Comparison of ENCODE assay signal across 8 cellular contexts in the genomic region with DNA sequence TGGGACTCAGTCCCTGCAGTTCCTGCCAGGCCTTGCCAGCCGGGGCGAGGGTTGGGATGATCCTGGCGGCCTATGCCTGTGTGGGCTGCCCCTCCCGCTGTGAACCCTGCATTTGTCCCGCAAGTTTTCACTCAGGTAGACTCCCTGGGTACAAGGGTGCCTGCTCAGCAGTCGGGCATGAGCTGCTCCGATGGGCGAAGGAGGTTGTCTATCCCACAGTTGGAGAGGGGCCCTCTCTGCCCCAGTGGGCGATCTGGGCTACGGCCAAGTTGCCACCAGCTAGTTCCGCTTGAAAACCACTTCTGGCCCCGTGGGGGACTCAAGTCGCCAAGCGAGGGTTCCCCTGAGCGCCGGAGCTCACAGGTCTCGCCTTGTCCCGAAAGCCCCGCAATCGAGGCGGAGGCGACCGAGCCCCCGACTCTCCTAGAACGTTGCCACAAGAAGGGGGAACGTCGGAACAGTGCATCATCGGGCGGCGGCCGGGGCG. TPM values are rescaled to one million over a fixed set of nuclear protein-coding genes. Genes with fewer than 3 reads are reported as not detected.
A peak's percentile ranks its signal among the peaks of the same experiment; 100 is the strongest.
DNase-seq lines count a peak whose midpoint lies in the region; ATAC-seq and TF ChIP-seq lines count a peak whose summit lies in the region.

No MANE protein-coding gene starts in this region.

- TF ChIP-seq CTCF in GM12875 (IDR thresholded peaks at IDR 0.05; ENCODE audit: borderline replicate concordance, insufficient read depth, low read depth, low read length) = no peak
- TF ChIP-seq CTCF in fibroblast of lung (conservative IDR thresholded peaks at IDR 0.05 in 1 of 2, IDR thresholded peaks at IDR 0.05 in 1 of 2; ENCODE audit: low read depth in 1 of 2, low read length in 2 of 2) = no peak
- TF ChIP-seq CTCF in omental fat pad (IDR thresholded peaks at IDR 0.05) = no peak
- TF ChIP-seq CTCF in GM10248 (IDR thresholded peaks at IDR 0.05; ENCODE audit: control extremely low read depth, extremely low read depth, low read depth, missing control alignments) = no peak

- POLR2A ChIA-PET in HEK293T (lab: Yijun Ruan, JAX) = interaction anchor here (0.7 to 12.4 kb wide), 21 partner anchors 14 to 242 kb away, joined by 3 to 214 read pairs (median 4); partner anchors contain the start of genes C12orf57, CDCA3, COPS7A and ENO2
- POLR2A ChIA-PET in GM10248 (lab: Yijun Ruan, JAX) = interaction anchor here (0.5 to 3.0 kb wide), 44 partner anchors 8 to 531 kb away, joined by 3 to 89 read pairs (median 4); partner anchors contain the start of genes C12orf57, CDCA3, COPS7A and ENO2

- peak overlapping the region; percentile 57 for H3K9ac ChIP-seq in fibroblast of lung (ENCODE audit: insufficient read depth, low read length)

- CTCF ChIA-PET in HEK293T (lab: Yijun Ruan, JAX) = interaction anchor here (0.6 kb wide), 2 partner anchors 193 to 328 kb away, joined by 3 to 5 read pairs; partner anchors contain the start of gene C1S
- CTCF ChIA-PET in GM10248 (lab: Yijun Ruan, JAX) = interaction anchor here (0.7 to 11.3 kb wide), 7 partner anchors 13 to 98 kb away, joined by 3 to 130 read pairs (median 9); partner anchors contain the start of genes CDCA3 and USP5

- H3K4me1 ChIP-seq in fibroblast of lung (ENCODE audit: control insufficient read depth, extremely low read depth, insufficient read depth, low read length) = peaks cover 27% of the 10 kb centered on the region

- peaks cover 37% of the 10 kb centered on the region for H3K79me2 ChIP-seq in fibroblast of lung (ENCODE audit: control insufficient read depth, insufficient read depth, low read length)

- peaks cover 27% of the 10 kb centered on the region for H3K36me3 ChIP-seq in fibroblast of lung (ENCODE audit: control insufficient read depth, insufficient read depth, low read length)

- peak overlapping the region; percentile 71 for H3K4me2 ChIP-seq in fibroblast of lung (ENCODE audit: extremely low read depth, insufficient read depth, low read length)

- H2AFZ ChIP-seq in fibroblast of lung (ENCODE audit: low read length) = peak overlapping the region; percentile 23

- ATAC-seq in SK-N-SH treated with all-trans-retinoic acid at 6 μM for 48 hours = peak; percentile 8
- ATAC-seq in omental fat pad (ENCODE audit: low FRiP score) = peak; percentile 1
- ATAC-seq in GM18870 (IDR thresholded peaks at IDR 0.05; ENCODE audit: unreplicated experiment) = no peak

- DNase-seq in HEK293T (ENCODE audit: extremely low spot score) (peak; percentile 30), fibroblast of lung (ENCODE audit: low read depth in 2 of 2) (no peak), omental fat pad (ENCODE audit: low spot score) (no peak), GM10248 (ENCODE audit: extremely low spot score) (no peak)
- DNase-seq in activated CD8-positive, alpha-beta memory T cell treated with anti-CD3 and anti-CD28 coated beads, Interleukin-2, amount 50 U/mL, for 48 hours = no peak

- H4K20me1 ChIP-seq in fibroblast of lung (ENCODE audit: control insufficient read depth, extremely low read depth, insufficient read depth, low read length) = peaks cover 4% of the 10 kb centered on the region

- no peaks in the 10 kb centered on the region for H3K27me3 ChIP-seq in fibroblast of lung (ENCODE audit: control insufficient read depth, insufficient read depth, low read length)

- peak overlapping the region; percentile 43 for H3K27ac ChIP-seq in fibroblast of lung (ENCODE audit: insufficient read depth, low read length)

- H3K4me3 ChIP-seq in GM12875 (ENCODE audit: low read depth, low read length) (peak overlapping the region; percentile 99), fibroblast of lung (replicated peaks in 1 of 4; ENCODE audit: control extremely low read depth in 1 of 4, insufficient read depth in 1 of 4, low read depth in 3 of 4, low read length in 4 of 4) (peak overlapping the region; percentile 27 to 89 (median 47))

- H3K9me3 ChIP-seq in fibroblast of lung (ENCODE audit: control insufficient read depth, insufficient read depth, low read depth, low read length) = no peaks in the 10 kb centered on the region

TF ChIP-seq in HEK293T, 16 proteins besides CTCF, POLR2A, EP300 and RAD21:
- TF ChIP-seq FOXK2 (IDR thresholded peaks at IDR 0.05) = no peak
- TF ChIP-seq SP1 (IDR thresholded peaks at IDR 0.05) = no peak
- no peak for TF ChIP-seq FOXM1 (IDR thresholded peaks at IDR 0.05; ENCODE audit: borderline replicate concordance)
- no peak for TF ChIP-seq CTBP1 (IDR thresholded peaks at IDR 0.05; ENCODE audit: borderline replicate concordance)
- no peak for TF ChIP-seq BHLHE40 (IDR thresholded peaks at IDR 0.05; ENCODE audit: borderline replicate concordance)
- TF ChIP-seq SUZ12 (IDR thresholded peaks at IDR 0.05) = no peak
- no peak for TF ChIP-seq NFRKB (IDR thresholded peaks at IDR 0.05)
- no peak for TF ChIP-seq TARDBP (IDR thresholded peaks at IDR 0.05)
- TF ChIP-seq ZNF384 (IDR thresholded peaks at IDR 0.05) = no peak
- no peak for TF ChIP-seq LEF1 (IDR thresholded peaks at IDR 0.05; ENCODE audit: borderline replicate concordance)
- TF ChIP-seq, protein P1, sequence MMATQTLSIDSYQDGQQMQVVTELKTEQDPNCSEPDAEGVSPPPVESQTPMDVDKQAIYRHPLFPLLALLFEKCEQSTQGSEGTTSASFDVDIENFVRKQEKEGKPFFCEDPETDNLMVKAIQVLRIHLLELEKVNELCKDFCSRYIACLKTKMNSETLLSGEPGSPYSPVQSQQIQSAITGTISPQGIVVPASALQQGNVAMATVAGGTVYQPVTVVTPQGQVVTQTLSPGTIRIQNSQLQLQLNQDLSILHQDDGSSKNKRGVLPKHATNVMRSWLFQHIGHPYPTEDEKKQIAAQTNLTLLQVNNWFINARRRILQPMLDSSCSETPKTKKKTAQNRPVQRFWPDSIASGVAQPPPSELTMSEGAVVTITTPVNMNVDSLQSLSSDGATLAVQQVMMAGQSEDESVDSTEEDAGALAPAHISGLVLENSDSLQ (IDR thresholded peaks at IDR 0.05) = no peak
- no peak for TF ChIP-seq ELF4 (IDR thresholded peaks at IDR 0.05)
- TF ChIP-seq ARNT (IDR thresholded peaks at IDR 0.05) = no peak
- no peak for TF ChIP-seq L3MBTL2 (conservative IDR thresholded peaks at IDR 0.05)
- no peak for TF ChIP-seq HDGF (IDR thresholded peaks at IDR 0.05; ENCODE audit: borderline replicate concordance)
- no peak for TF ChIP-seq FOXA1 (IDR thresholded peaks at IDR 0.05)

TF ChIP-seq in SK-N-SH treated with all-trans-retinoic acid at 6 μM for 48 hours, 23 proteins besides CTCF, POLR2A, EP300 and RAD21:
- TF ChIP-seq GLIS3 (CRISPR knock-in tag; IDR thresholded peaks at IDR 0.05) (no peak), CSDC2 (CRISPR knock-in tag; IDR thresholded peaks at IDR 0.05) (no peak), PPARA (CRISPR knock-in tag; IDR thresholded peaks at IDR 0.05; ENCODE audit: borderline replicate concordance) (no peak), ZFP30 (CRISPR knock-in tag; IDR thresholded peaks at IDR 0.05) (no peak), ESRRG (CRISPR knock-in tag; IDR thresholded peaks at IDR 0.05) (no peak), ZNF70 (CRISPR knock-in tag; IDR thresholded peaks at IDR 0.05) (no peak), ISL1 (CRISPR knock-in tag; IDR thresholded peaks at IDR 0.05) (no peak), ARNTL (CRISPR knock-in tag; IDR thresholded peaks at IDR 0.05; ENCODE audit: borderline replicate concordance, low read depth) (no peak), ZNF8 (CRISPR knock-in tag; IDR thresholded peaks at IDR 0.05) (no peak), TOX (CRISPR knock-in tag; IDR thresholded peaks at IDR 0.05; ENCODE audit: borderline replicate concordance) (no peak), RARB (CRISPR knock-in tag; IDR thresholded peaks at IDR 0.05) (no peak), ZC3H10 (CRISPR knock-in tag; IDR thresholded peaks at IDR 0.05) (no peak)
- TF ChIP-seq, protein P2, sequence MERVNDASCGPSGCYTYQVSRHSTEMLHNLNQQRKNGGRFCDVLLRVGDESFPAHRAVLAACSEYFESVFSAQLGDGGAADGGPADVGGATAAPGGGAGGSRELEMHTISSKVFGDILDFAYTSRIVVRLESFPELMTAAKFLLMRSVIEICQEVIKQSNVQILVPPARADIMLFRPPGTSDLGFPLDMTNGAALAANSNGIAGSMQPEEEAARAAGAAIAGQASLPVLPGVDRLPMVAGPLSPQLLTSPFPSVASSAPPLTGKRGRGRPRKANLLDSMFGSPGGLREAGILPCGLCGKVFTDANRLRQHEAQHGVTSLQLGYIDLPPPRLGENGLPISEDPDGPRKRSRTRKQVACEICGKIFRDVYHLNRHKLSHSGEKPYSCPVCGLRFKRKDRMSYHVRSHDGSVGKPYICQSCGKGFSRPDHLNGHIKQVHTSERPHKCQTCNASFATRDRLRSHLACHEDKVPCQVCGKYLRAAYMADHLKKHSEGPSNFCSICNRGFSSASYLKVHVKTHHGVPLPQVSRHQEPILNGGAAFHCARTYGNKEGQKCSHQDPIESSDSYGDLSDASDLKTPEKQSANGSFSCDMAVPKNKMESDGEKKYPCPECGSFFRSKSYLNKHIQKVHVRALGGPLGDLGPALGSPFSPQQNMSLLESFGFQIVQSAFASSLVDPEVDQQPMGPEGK (CRISPR knock-in tag; IDR thresholded peaks at IDR 0.05; ENCODE audit: borderline replicate concordance) = no peak

RNA-seq across cellular contexts. Expression of gene TPI1, which starts 0.4 kb away (rescaled TPM):
- 906 and 934 TPM in 2 replicates for total RNA-seq in fibroblast of lung
- 1,617 and 1,654 TPM in 2 replicates for polyA plus RNA-seq in fibroblast of lung
- polyA plus RNA-seq in fibroblast of lung (2012) = 1,159 and 1,236 TPM in 2 replicates
- 2,894 and 3,203 TPM in 2 replicates for polyA minus RNA-seq in fibroblast of lung (ENCODE audit: low replicate concordance)
- 100 to 1,000 TPM; 254 to 446 (median 375) TPM for total RNA-seq in omental fat pad

RNA-seq across cellular contexts. Expression of gene SPSB2, which starts 6.1 kb away (rescaled TPM):
- total RNA-seq in fibroblast of lung = 12.7 and 12.8 TPM in 2 replicates
- 1.8 and 2.5 TPM in 2 replicates for polyA plus RNA-seq in fibroblast of lung
- 4.1 and 5.5 TPM in 2 replicates for polyA plus RNA-seq in fibroblast of lung (2012)
- 1.9 and 2.1 TPM in 2 replicates for polyA minus RNA-seq in fibroblast of lung (ENCODE audit: low replicate concordance)
- total RNA-seq in omental fat pad = 1 to 10 TPM; 4.1 to 6.5 (median 5.7) TPM

RNA-seq across cellular contexts. Expression of gene USP5, which starts 15.0 kb away (rescaled TPM):
- total RNA-seq in fibroblast of lung = 53.4 and 69.9 TPM in 2 replicates
- polyA plus RNA-seq in fibroblast of lung = 42.2 and 66.3 TPM in 2 replicates
- polyA plus RNA-seq in fibroblast of lung (2012) = 58.3 and 91.9 TPM in 2 replicates
- polyA minus RNA-seq in fibroblast of lung (ENCODE audit: low replicate concordance) = 168 and 268 TPM in 2 replicates
- total RNA-seq in omental fat pad = 10 to 100 TPM; 33.4 to 39.4 (median 36.7) TPM

RNA-seq across cellular contexts. Expression of gene CDCA3, which starts 15.9 kb away (rescaled TPM):
- 1.5 and 9.1 TPM in 2 replicates for total RNA-seq in fibroblast of lung
- 9.4 and 56.9 TPM in 2 replicates for polyA plus RNA-seq in fibroblast of lung
- 9.4 and 53.2 TPM in 2 replicates for polyA plus RNA-seq in fibroblast of lung (2012)
- polyA minus RNA-seq in fibroblast of lung (ENCODE audit: low replicate concordance) = 11.3 and 34.7 TPM in 2 replicates
- 1 to 10 TPM in 2 of 4 donors, under 1 TPM in 2; 0.47 to 1.6 (median 1.1) TPM for total RNA-seq in omental fat pad

RNA-seq across cellular contexts. Expression of gene GNB3, which starts 26.2 kb away (rescaled TPM):
- 1.3 and 1.7 TPM in 2 replicates for total RNA-seq in fibroblast of lung
- polyA plus RNA-seq in fibroblast of lung = 2.7 and 3.7 TPM in 2 replicates
- 2.7 and 3.8 TPM in 2 replicates for polyA plus RNA-seq in fibroblast of lung (2012)
- polyA minus RNA-seq in fibroblast of lung (ENCODE audit: low replicate concordance) = 0.63 and 3.9 TPM in 2 replicates
- 1 to 10 TPM in 1 of 4 donors, under 1 TPM in 2, not detected in 1; 0.25 to 2.0 (median 0.48) TPM for total RNA-seq in omental fat pad
